In the genomic region with DNA sequence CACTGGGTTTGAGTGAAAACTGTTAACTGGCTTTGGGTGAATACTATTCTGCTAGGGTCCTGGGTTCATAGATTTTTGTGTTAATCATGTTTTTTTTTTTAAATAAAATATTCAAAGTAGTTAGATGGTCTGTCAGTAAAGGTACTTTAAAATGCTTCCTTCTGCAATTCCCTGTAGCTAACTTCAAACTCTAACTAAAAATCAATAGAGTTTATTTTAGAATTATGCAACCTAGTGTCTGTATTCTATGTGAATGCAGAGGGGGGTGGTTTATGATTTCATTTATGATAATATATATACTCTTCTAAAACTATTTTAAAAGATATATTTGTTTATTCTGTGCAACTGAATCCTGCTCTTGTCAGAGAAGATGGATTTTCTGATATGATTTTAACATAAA, we compare ENCODE assay signal across 12 cellular contexts. TPM values are rescaled to one million over a fixed set of nuclear protein-coding genes. Genes with fewer than 3 reads are reported as not detected.
"Had no signal": no experiment of that assay in that cellular context is flagged by ENCODE, and none has a peak within 500 bp of the region (broad histone marks: within the 10 kb centered on the region; RNA-seq: fewer than 3 reads in every experiment).

No MANE protein-coding gene starts in this region.

- H3K4me2 ChIP-seq: GM23338 had no signal

- H3K36me3 ChIP-seq: HAP-1 had no signal

- H3K9me3 ChIP-seq: HAP-1 had no signal

- H3K4me1 ChIP-seq: HAP-1 had no signal

- H3K27ac ChIP-seq: GM23248 had no signal

- ATAC-seq: GM23338, HCT116 had no signal

- DNase-seq: GM23248, GOT3, H7, H9, HCEC 1CT, HFFc6 had no signal

- FAIRE-seq: H1, H54 had no signal

- H2AFZ ChIP-seq: GM23248, GM23338 had no signal

- H3K9ac ChIP-seq: GM23248 had no signal

- H3K4me3 ChIP-seq: GM23248, GM23338, HAP-1 had no signal

RNA-seq across cellular contexts. Expression of gene STARD6, which starts 27.9 kb away (rescaled TPM):
- total RNA-seq: GM23248, GM23338, H1, H4, H7, H9 had no signal
- polyA plus RNA-seq: GM23248, GM23338, H1 had no signal
